27 cellular contexts compared by ENCODE assay signal in the genomic region with DNA sequence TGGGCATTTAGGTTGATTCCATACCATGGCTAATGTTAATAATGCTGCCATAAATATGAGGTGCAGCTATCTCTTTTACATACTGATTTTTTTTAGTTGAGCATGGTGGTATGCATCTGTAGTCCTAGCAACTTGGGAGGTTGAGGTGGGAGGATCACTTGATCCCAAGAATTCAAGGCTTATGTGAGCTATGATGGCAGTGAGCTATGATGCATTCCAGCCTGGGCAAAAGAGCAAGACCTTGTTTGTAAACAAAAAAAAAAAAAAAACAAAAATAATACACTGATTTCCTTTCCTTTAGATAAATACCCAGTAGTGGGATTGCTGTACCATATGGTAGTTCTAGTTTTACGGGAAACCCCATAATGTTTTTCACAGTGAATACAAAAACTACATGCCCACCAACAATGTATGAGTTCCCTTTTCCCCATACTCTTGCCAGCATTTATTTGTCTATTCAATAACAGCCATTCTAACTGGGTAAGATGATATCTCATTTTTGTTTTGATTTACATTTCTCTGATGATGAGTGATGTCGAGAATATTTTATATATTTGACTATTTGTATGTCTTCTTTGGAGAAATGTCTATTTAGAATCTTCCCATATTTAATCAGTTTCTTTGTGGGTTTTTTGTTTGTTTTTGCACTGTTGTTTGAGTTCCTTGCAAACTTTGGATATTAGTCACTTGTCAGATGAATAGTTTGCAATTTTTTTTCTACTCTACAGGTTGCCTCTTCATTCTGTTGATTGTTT.
DNase-seq lines count a peak whose midpoint lies in the region; ATAC-seq and TF ChIP-seq lines count a peak whose summit lies in the region.
"Had no signal": no experiment of that assay in that cellular context is flagged by ENCODE, and none has a peak within 500 bp of the region (broad histone marks: within the 10 kb centered on the region; RNA-seq: fewer than 3 reads in every experiment).

No MANE protein-coding gene starts in this region.

- in situ Hi-C loops in brain microvascular endothelial cell (cut with HindIII; ENCODE audit: low pct_ligation_motif_present, low sequenced_read_pairs), result no loop called here

- CTCF ChIA-PET in Calu3 (lab: Charles Lee), result no interaction called here

- H3K27ac ChIP-seq in brain microvascular endothelial cell, result peak overlapping the region; percentile 35
- H3K27ac ChIP-seq: left ventricle myocardium inferior, transverse colon had no signal

- H3K4me1 Mint-ChIP-seq in Calu3 (ENCODE audit: low read depth, unreplicated experiment), result peaks cover 53% of the 10 kb centered on the region
- H3K4me1 Mint-ChIP-seq: activated CD4-positive, alpha-beta T cell treated with anti-CD3 and anti-CD28 coated beads, Interleukin-2, amount 10 ng/mL, durations not matched to agents 24 days and 14 days; activated CD8-positive, alpha-beta memory T cell treated with anti-CD3 and anti-CD28 coated beads, Interleukin-2, amount 10 ng/mL, durations not matched to agents 7 days and 5 days; nephron progenitor cell; stimulated activated naive CD8-positive, alpha-beta T cell treated with anti-CD3 and anti-CD28 coated beads, Interleukin-15, amount 100 ng/mL, for 72 hours had no signal

- no peak for ATAC-seq in left cardiac atrium
- ATAC-seq in HG03521 (IDR thresholded peaks at IDR 0.05; ENCODE audit: unreplicated experiment), result no peak
- ATAC-seq: activated CD8-positive, alpha-beta memory T cell treated with anti-CD3 and anti-CD28 coated beads, Interleukin-2, amount 10 ng/mL, durations not matched to agents 7 days and 5 days; Right ventricle myocardium inferior; stimulated activated naive CD8-positive, alpha-beta T cell treated with anti-CD3 and anti-CD28 coated beads, Interleukin-15, amount 100 ng/mL, for 72 hours had no signal

- TF ChIP-seq CTCF in Calu3 (IDR thresholded peaks at IDR 0.05; ENCODE audit: unreplicated experiment) (no peak), brain microvascular endothelial cell (IDR thresholded peaks at IDR 0.05; ENCODE audit: low read depth, low read length, missing control alignments) (no peak), kidney epithelial cell (IDR thresholded peaks at IDR 0.05; ENCODE audit: insufficient read depth, low read length, poor library complexity, severe bottlenecking) (no peak)

- H3K4me3 Mint-ChIP-seq in Calu3 (ENCODE audit: low read depth, unreplicated experiment), result no peak overlapping the region
- H3K4me3 Mint-ChIP-seq: activated CD4-positive, alpha-beta T cell treated with anti-CD3 and anti-CD28 coated beads, Interleukin-2, amount 10 ng/mL, durations not matched to agents 24 days and 14 days; activated CD8-positive, alpha-beta memory T cell treated with anti-CD3 and anti-CD28 coated beads, Interleukin-2, amount 10 ng/mL, durations not matched to agents 7 days and 5 days; activated naive CD8-positive, alpha-beta T cell; CD4-positive, alpha-beta T cell; nephron progenitor cell; stimulated activated naive CD8-positive, alpha-beta T cell treated with anti-CD3 and anti-CD28 coated beads, Interleukin-15, amount 100 ng/mL, for 72 hours had no signal

- no peaks in the 10 kb centered on the region for H3K9me3 Mint-ChIP-seq in Calu3 (ENCODE audit: low read depth, unreplicated experiment)
- H3K9me3 Mint-ChIP-seq: activated CD4-positive, alpha-beta T cell treated with anti-CD3 and anti-CD28 coated beads, Interleukin-2, amount 10 ng/mL, durations not matched to agents 24 days and 14 days; nephron progenitor cell had no signal

- H3K36me3 ChIP-seq in MG63, result no peaks in the 10 kb centered on the region
- H3K36me3 ChIP-seq in brain microvascular endothelial cell (replicated peaks), result no peaks in the 10 kb centered on the region
- H3K36me3 ChIP-seq in kidney epithelial cell (ENCODE audit: control insufficient read depth, insufficient read depth, low read length), result no peaks in the 10 kb centered on the region
- H3K36me3 ChIP-seq: left ventricle myocardium inferior, transverse colon had no signal

- peak overlapping the region; percentile 28 for H3K27ac Mint-ChIP-seq in Calu3 (ENCODE audit: unreplicated experiment)
- H3K27ac Mint-ChIP-seq: activated CD4-positive, alpha-beta T cell treated with anti-CD3 and anti-CD28 coated beads, Interleukin-2, amount 10 ng/mL, durations not matched to agents 24 days and 14 days; activated CD8-positive, alpha-beta memory T cell treated with anti-CD3 and anti-CD28 coated beads, Interleukin-2, amount 10 ng/mL, durations not matched to agents 7 days and 5 days; activated naive CD8-positive, alpha-beta T cell; CD4-positive, alpha-beta T cell; nephron progenitor cell; progenitor cell of endocrine pancreas; stimulated activated naive CD8-positive, alpha-beta T cell treated with anti-CD3 and anti-CD28 coated beads, Interleukin-15, amount 100 ng/mL, for 72 hours had no signal

- intact Hi-C loops in Calu3 (cut with micrococcal nuclease; ENCODE audit: unreplicated experiment), result no loop called here
- intact Hi-C loops in left cardiac atrium (cut with DNase I), result no loop called here

- no peaks in the 10 kb centered on the region for H3K27me3 Mint-ChIP-seq in Calu3 (ENCODE audit: unreplicated experiment)
- H3K27me3 Mint-ChIP-seq: activated CD4-positive, alpha-beta T cell treated with anti-CD3 and anti-CD28 coated beads, Interleukin-2, amount 10 ng/mL, durations not matched to agents 24 days and 14 days; activated CD8-positive, alpha-beta memory T cell treated with anti-CD3 and anti-CD28 coated beads, Interleukin-2, amount 10 ng/mL, durations not matched to agents 7 days and 5 days; activated naive CD8-positive, alpha-beta T cell; CD4-positive, alpha-beta T cell; stimulated activated naive CD8-positive, alpha-beta T cell treated with anti-CD3 and anti-CD28 coated beads, Interleukin-15, amount 100 ng/mL, for 72 hours had no signal

- no peaks in the 10 kb centered on the region for H3K36me3 Mint-ChIP-seq in Calu3 (ENCODE audit: insufficient read depth, unreplicated experiment)
- H3K36me3 Mint-ChIP-seq: activated CD8-positive, alpha-beta memory T cell treated with anti-CD3 and anti-CD28 coated beads, Interleukin-2, amount 10 ng/mL, durations not matched to agents 7 days and 5 days; activated naive CD8-positive, alpha-beta T cell had no signal

- H3K4me3 ChIP-seq in MG63 (no peak overlapping the region), brain microvascular endothelial cell (ENCODE audit: low read depth, low read length) (no peak overlapping the region), kidney epithelial cell (ENCODE audit: low read depth, low read length) (no peak overlapping the region)
- H3K4me3 ChIP-seq: left ventricle myocardium inferior, transverse colon had no signal

- H3K27me3 ChIP-seq in MG63 (no peaks in the 10 kb centered on the region), brain microvascular endothelial cell (replicated peaks) (no peaks in the 10 kb centered on the region), kidney epithelial cell (ENCODE audit: control insufficient read depth, insufficient read depth, low read length) (no peaks in the 10 kb centered on the region)
- H3K27me3 ChIP-seq: transverse colon had no signal

- no peak for DNase-seq in Calu3
- DNase-seq in MG63, result peak; percentile 12
- DNase-seq in brain microvascular endothelial cell, result peak; percentile 7
- peak; percentile 14 for DNase-seq in kidney epithelial cell (ENCODE audit: low read depth)
- DNase-seq in NCI-H2171 treated with DMSO at 0.1 percent for 48 hours (lab: John Stamatoyannopoulos, UW), result no peak
- DNase-seq in left cardiac atrium, result no peak
- DNase-seq in cortex of kidney (lab: John Stamatoyannopoulos, UW), result no peak
- DNase-seq: activated CD4-positive, alpha-beta T cell treated with anti-CD3 and anti-CD28 coated beads, Interleukin-2, amount 10 ng/mL, durations not matched to agents 24 days and 14 days; activated CD8-positive, alpha-beta memory T cell treated with anti-CD3 and anti-CD28 coated beads, Interleukin-2, amount 10 ng/mL, durations not matched to agents 7 days and 5 days; CD4-positive, alpha-beta T cell; DMS79; H7; Kasumi-1; left ventricle myocardium inferior; NCI-H1105; NCI-H2081; NCI-H510A; nephron progenitor cell; small intestine; stimulated activated CD4-positive, alpha-beta T cell treated with anti-CD3 and anti-CD28 coated beads, Interleukin-4, amount 100 ng/mL, for 1 hour; stimulated activated naive CD8-positive, alpha-beta T cell treated with anti-CD3 and anti-CD28 coated beads, Interleukin-15, amount 100 ng/mL, for 72 hours; T-helper 1 cell; transverse colon had no signal

- BruUV-seq in Calu3 (replicated peaks; lab: Mats Ljungman, UMichigan), result no TSS peak

- peaks cover 16% of the 10 kb centered on the region for H3K9me3 ChIP-seq in MG63
- H3K9me3 ChIP-seq: left ventricle myocardium inferior, transverse colon had no signal

Comparison
In these comparisons a context has a peak if more than half of its experiments do, and no peak if none do; other contexts are left out.
1. DNase-seq: peak in MG63 (single experiment), brain microvascular endothelial cell (single experiment) and kidney epithelial cell (single experiment); none in Calu3 (single experiment), NCI-H2171 treated with DMSO at 0.1 percent for 48 hours (single experiment), left cardiac atrium (single experiment) and cortex of kidney (single experiment).